8 cellular contexts compared by ENCODE assay signal in genomic region chr12:110281549-110282342, GRCh38. TPM values are rescaled to one million over a fixed set of nuclear protein-coding genes. Genes with fewer than 3 reads are reported as not detected.
DNase-seq lines count a peak whose midpoint lies in the region; ATAC-seq, FAIRE-seq and TF ChIP-seq lines count a peak whose summit lies in the region.

No MANE protein-coding gene starts in this region.

- DNase-seq in GM12892 (ENCODE audit: insufficient read length) = peak; percentile 60
- peak; percentile 70 for DNase-seq in GM23338 (ENCODE audit: low spot score)
- peak; percentile 55 for DNase-seq in LHCN-M2 (ENCODE audit: low read depth)
- DNase-seq in activated B cell treated with CpG ODN at 0.5 μM for 24 hours = peak; percentile 63
- peak; percentile 49 to 60 for DNase-seq in cardiac fibroblast (ENCODE audit: low read depth in 2 of 2)
- no peak for DNase-seq in kidney epithelial cell (ENCODE audit: low read depth)
- peak; percentile 44 for DNase-seq in stimulated activated CD4-positive, alpha-beta T cell treated with anti-CD3 and anti-CD28 coated beads, Interleukin-1b, Interleukin-23, amount 100 ng/mL, for 48 hours
- no peak for DNase-seq in DMS153 treated with DMSO at 0.1 percent for 48 hours (lab: John Stamatoyannopoulos, UW; ENCODE audit: unreplicated experiment)

- peaks cover 47% of the 10 kb centered on the region for H3K36me3 Mint-ChIP-seq in GM23338 (ENCODE audit: low read depth)
- peaks cover 46% of the 10 kb centered on the region for H3K36me3 Mint-ChIP-seq in activated B cell treated with CpG ODN at 0.5 μM for 24 hours (ENCODE audit: low read depth)

- H2AFZ ChIP-seq in GM23338 = no peak overlapping the region

- peak overlapping the region; percentile 95 for H3K27ac Mint-ChIP-seq in GM23338
- peak overlapping the region; percentile 84 for H3K27ac Mint-ChIP-seq in activated B cell treated with CpG ODN at 0.5 μM for 24 hours

- ATAC-seq in GM23338 (peak; percentile 59), activated B cell treated with CpG ODN at 0.5 μM for 24 hours (ENCODE audit: low read depth) (peak; percentile 30)

- H3K79me2 ChIP-seq in GM23338 (replicated peaks; ENCODE audit: insufficient read depth) = peaks cover 51% of the 10 kb centered on the region

- H3K4me3 Mint-ChIP-seq in GM23338 = peak overlapping the region; percentile 97
- H3K4me3 Mint-ChIP-seq in activated B cell treated with CpG ODN at 0.5 μM for 24 hours = peak overlapping the region; percentile 86

- CTCF ChIA-PET in activated B cell treated with CpG ODN at 0.5 μM for 24 hours (lab: Charles Lee) = no interaction called here

- H3K36me3 ChIP-seq in GM23338 (ENCODE audit: insufficient read depth) (peaks cover 22% of the 10 kb centered on the region; the same call in 1 of the 2 replicates), kidney epithelial cell (ENCODE audit: control insufficient read depth, insufficient read depth, low read length) (no peaks in the 10 kb centered on the region)

- no peaks in the 10 kb centered on the region for H3K9me2 ChIP-seq in GM23338 (ENCODE audit: insufficient read depth)

- H3K27ac ChIP-seq in GM23338 (ENCODE audit: low read depth) = peak overlapping the region; percentile 95

- H3K27me3 Mint-ChIP-seq in GM23338 (ENCODE audit: insufficient read depth, low read depth, poor library complexity) (peaks cover 15% of the 10 kb centered on the region), activated B cell treated with CpG ODN at 0.5 μM for 24 hours (no peaks in the 10 kb centered on the region)

- H3F3A ChIP-seq in GM23338 (replicated peaks; ENCODE audit: low read depth) = 0 out of 2 replicates have a peak, but pooled peaks cover 2% of the 10 kb centered on the region

- POLR2A ChIA-PET in activated B cell treated with CpG ODN at 0.5 μM for 24 hours (lab: Charles Lee) = interaction anchor here (0.5 to 3.2 kb wide), 18 partner anchors 8 to 433 kb away, joined by 3 to 30 read pairs (median 4); partner anchors contain the start of genes ARPC3, FAM216A, GPN3 and IFT81

- intact Hi-C loops in activated B cell treated with CpG ODN at 0.5 μM for 24 hours (cut with micrococcal nuclease) = loop anchor here (1.0 to 5.0 kb wide), 12 partner anchors 121 to 1561 kb away; partner anchors contain the start of genes ANAPC7, ANKRD13A, C12orf76 and FAM222A

- H4K20me1 ChIP-seq in GM23338 (replicated peaks; ENCODE audit: insufficient read depth) = peaks cover 40% of the 10 kb centered on the region

- H3K4me1 Mint-ChIP-seq in GM23338 = peaks cover 46% of the 10 kb centered on the region
- H3K4me1 Mint-ChIP-seq in activated B cell treated with CpG ODN at 0.5 μM for 24 hours = peaks cover 51% of the 10 kb centered on the region

- FAIRE-seq in GM12892 (lab: Jason Lieb, UNC) = peak; percentile 30

- peak; percentile 67 for TF ChIP-seq POLR2A in GM12892 (IDR thresholded peaks at IDR 0.05; ENCODE audit: low read depth, low read length)

- peaks cover 12% of the 10 kb centered on the region for H3K27me3 ChIP-seq in GM23338 (ENCODE audit: insufficient read depth)
- no peaks in the 10 kb centered on the region for H3K27me3 ChIP-seq in kidney epithelial cell (ENCODE audit: control insufficient read depth, insufficient read depth, low read length)

- H3K4me3 ChIP-seq in GM23338 (peak overlapping the region; percentile 96), cardiac fibroblast (replicated peaks in 1 of 2; ENCODE audit: low read depth in 2 of 2, low read length in 2 of 2) (peak overlapping the region; percentile 80 to 86), kidney epithelial cell (ENCODE audit: low read depth, low read length) (peak overlapping the region; percentile 59)

- TF ChIP-seq CTCF in GM23338 (conservative IDR thresholded peaks at IDR 0.05; ENCODE audit: low read depth in 2 of 2) (no peak), activated B cell treated with CpG ODN at 0.5 μM for 24 hours (IDR thresholded peaks at IDR 0.05) (no peak), cardiac fibroblast (IDR thresholded peaks at IDR 0.05; ENCODE audit: low read depth, low read length) (no peak), kidney epithelial cell (IDR thresholded peaks at IDR 0.05; ENCODE audit: insufficient read depth, low read length, poor library complexity, severe bottlenecking) (no peak)

- H3K4me2 ChIP-seq in GM23338 = peak overlapping the region; percentile 90

- H3K9me3 Mint-ChIP-seq in GM23338 = no peaks in the 10 kb centered on the region
- no peaks in the 10 kb centered on the region for H3K9me3 Mint-ChIP-seq in activated B cell treated with CpG ODN at 0.5 μM for 24 hours

- peaks cover 49% of the 10 kb centered on the region for H3K4me1 ChIP-seq in GM23338 (ENCODE audit: insufficient read depth)

TF ChIP-seq in GM23338, 12 proteins besides CTCF, POLR2A, EP300 and RAD21:
- TF ChIP-seq POLR2AphosphoS5 (IDR thresholded peaks at IDR 0.05; ENCODE audit: low read depth) (peak; percentile 43; the same call in 1 of the 2 replicates), EZH2phosphoT487 (IDR thresholded peaks at IDR 0.05; ENCODE audit: unreplicated experiment) (no peak), NANOG (IDR thresholded peaks at IDR 0.05; ENCODE audit: borderline replicate concordance) (no peak)

RNA-seq across cellular contexts. Expression of gene ATP2A2, which starts 0.7 kb away (rescaled TPM):
- polyA plus RNA-seq in GM12892 (2012; ENCODE audit: missing spikeins) = 53.1 TPM
- total RNA-seq in GM23338 (2014; rRNA removed; shearing (Covaris generic)) = 201 and 225 TPM in 2 replicates
- 44.2 and 47.2 TPM in 2 replicates for polyA plus RNA-seq in GM23338 (2016; fragmentation: Nextera tagmentation; extraction: Ambion mirVana)
- total RNA-seq in LHCN-M2 (2014; rRNA removed) = 114 and 132 TPM in 2 replicates
- 73.9 TPM for polyA plus RNA-seq in LHCN-M2 (2012)
- 94.8 and 100 TPM in 2 replicates for total RNA-seq in activated B cell treated with CpG ODN at 0.5 μM for 24 hours
- total RNA-seq in kidney epithelial cell = 128 and 143 TPM in 2 replicates

Comparison
In these comparisons a context has a peak if more than half of its experiments do, and no peak if none do; other contexts are left out.
1. DNase-seq: peak in GM12892 (single experiment), GM23338 (single experiment), LHCN-M2 (single experiment), activated B cell treated with CpG ODN at 0.5 μM for 24 hours (single experiment), cardiac fibroblast (2 of 2) and stimulated activated CD4-positive, alpha-beta T cell treated with anti-CD3 and anti-CD28 coated beads, Interleukin-1b, Interleukin-23, amount 100 ng/mL, for 48 hours (single experiment); none in kidney epithelial cell (single experiment) and DMS153 treated with DMSO at 0.1 percent for 48 hours (single experiment).
2. Peak in every context shown above with its lines, with median percentiles within 50 percentile points of each other: H3K4me3 ChIP-seq.